Comparison of ENCODE assay signal across 8 cellular contexts in genomic region chr1:119141020-119141424, GRCh38. TPM values are rescaled to one million over a fixed set of nuclear protein-coding genes. Genes with fewer than 3 reads are reported as not detected.
DNase-seq lines count a peak whose midpoint lies in the region; ATAC-seq, FAIRE-seq and TF ChIP-seq lines count a peak whose summit lies in the region.

No MANE protein-coding gene starts in this region.

- H3K4me1 ChIP-seq in ectodermal cell (ENCODE audit: control insufficient read depth, insufficient read depth, low read length) = peaks cover 12% of the 10 kb centered on the region
- peaks cover 12 to 20% of the 10 kb centered on the region in 2 donors for H3K4me1 ChIP-seq in thyroid gland

- H3K27me3 ChIP-seq in ectodermal cell (ENCODE audit: control insufficient read depth, insufficient read depth, low read length, poor library complexity, severe bottlenecking) = no peaks in the 10 kb centered on the region
- H3K27me3 ChIP-seq in thyroid gland = no peaks in the 10 kb centered on the region

- no peak for DNase-seq in D721Med (ENCODE audit: insufficient read length, low spot score)
- DNase-seq in HT1080 (ENCODE audit: low read depth) = peak; percentile 64
- peak; percentile 42 for DNase-seq in myocyte (ENCODE audit: low read depth)
- DNase-seq in thyroid gland = peak; percentile 17 to 22

- intact Hi-C loops in thyroid gland (cut with DNase I) = no loop called here

- TF ChIP-seq CTCF in D721Med (IDR thresholded peaks at IDR 0.05; ENCODE audit: insufficient read depth, missing control alignments) (peak; percentile 38), VCaP (conservative IDR thresholded peaks at IDR 0.05) (peak; percentile 54), thyroid gland (IDR thresholded peaks at IDR 0.05) (no peak)

- no peak for TF ChIP-seq POLR2A in thyroid gland (IDR thresholded peaks at IDR 0.05)

- H3K36me3 ChIP-seq in ectodermal cell (ENCODE audit: control insufficient read depth, insufficient read depth, low read length) (no peaks in the 10 kb centered on the region), thyroid gland (no peaks in the 10 kb centered on the region)

- WGBS in ectodermal cell, 2 experiments = 70 to 74% methylated on average over 11 of the region's 11 CpGs
- 48 to 66% methylated on average over 11 of the region's 11 CpGs for WGBS in thyroid gland, 2 donors

- peak overlapping the region; percentile 94 for H3K27ac ChIP-seq in VCaP
- peak overlapping the region; percentile 99 for H3K27ac ChIP-seq in ectodermal cell (ENCODE audit: insufficient read depth, low read depth, low read length, poor library complexity, severe bottlenecking)
- H3K27ac ChIP-seq in thyroid gland = peak overlapping the region; percentile 92 to 99 (median 97)

- peak overlapping the region; percentile 66 for H3K4me3 ChIP-seq in ectodermal cell (ENCODE audit: insufficient read depth, low read depth, low read length)
- H3K4me3 ChIP-seq in thyroid gland (replicated peaks in 1 of 3) = peak overlapping the region in 2 of 3 donors; percentile 0 to 49

- FAIRE-seq in D721Med (lab: Jason Lieb, UNC) = no peak

- H3K9me3 ChIP-seq in ectodermal cell (ENCODE audit: control insufficient read depth, low read length) (no peaks in the 10 kb centered on the region), thyroid gland (no peaks in the 10 kb centered on the region)

- ATAC-seq in GM19023 (IDR thresholded peaks at IDR 0.05; ENCODE audit: unreplicated experiment) = no peak
- no peak for ATAC-seq in HG03045 (IDR thresholded peaks at IDR 0.05; ENCODE audit: unreplicated experiment)

RNA-seq across cellular contexts. Expression of gene WARS2, which starts 0.6 kb away (rescaled TPM):
- total RNA-seq in HT1080 (2014; rRNA removed; shearing (Covaris generic)) = 13.8 and 14.5 TPM in 2 replicates
- polyA plus RNA-seq in HT1080 (2015; cell fraction: cytosol; rRNA removed) = 9.7 and 9.9 TPM in 2 replicates
- 7.7 and 9.4 TPM in 2 replicates for polyA plus RNA-seq in HT1080 (2015; cell fraction: nucleus; rRNA removed)
- 13.2 TPM for polyA plus RNA-seq in ectodermal cell (2013, experiment 1 of 4)
- polyA plus RNA-seq in ectodermal cell (2013, experiment 2 of 4) = 13.6 TPM
- 11.9 TPM for polyA plus RNA-seq in ectodermal cell (2013, experiment 3 of 4)
- polyA plus RNA-seq in ectodermal cell (2013, experiment 4 of 4) = 15.0 TPM
- total RNA-seq in myocyte (10.4 and 12.8 TPM in 2 replicates), thyroid gland (10 to 100 TPM; 21.4 to 35.1 (median 26.2) TPM)
- polyA plus RNA-seq in myocyte (2012) = 5.3 TPM

Comparison
In these comparisons a context has a peak if more than half of its experiments do, and no peak if none do; other contexts are left out.
1. CTCF ChIP-seq: peak in D721Med (single experiment) and VCaP (single experiment); none in thyroid gland (0 of 6).
2. Peak in every context shown above with its lines, with median percentiles within 50 percentile points of each other: H3K27ac ChIP-seq.